ENCODE assay signal across 1 cellular context in the genomic region with DNA sequence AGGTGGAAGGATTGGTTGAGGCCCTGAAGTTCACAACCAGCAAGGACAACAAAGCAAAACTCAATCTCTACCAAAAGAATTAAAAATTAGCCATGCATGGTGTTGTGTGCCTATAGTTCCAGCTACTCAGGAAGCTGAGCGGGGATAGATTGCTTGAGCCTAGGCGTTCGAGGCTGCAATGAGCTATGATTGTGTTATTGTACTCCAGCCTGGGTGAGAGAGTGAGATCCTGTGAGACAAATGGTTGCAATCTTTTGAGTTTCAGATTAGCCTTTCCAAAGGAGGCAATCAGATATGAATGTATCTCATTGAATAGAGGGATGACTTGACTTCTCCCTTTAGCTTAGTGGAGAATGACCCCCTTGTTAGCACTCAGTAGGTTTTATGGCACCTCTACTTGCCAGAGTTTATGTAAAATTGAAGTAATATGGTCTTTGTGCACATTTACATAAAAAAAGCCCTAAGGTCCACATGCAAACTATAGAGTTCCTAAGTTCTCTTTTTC.
TF ChIP-seq lines count a peak whose summit lies in the region.

No MANE protein-coding gene starts in this region.

TF ChIP-seq in WTC11, 78 proteins besides CTCF, POLR2A, EP300 and RAD21 (continued from another document):
- TF ChIP-seq, protein P1, sequence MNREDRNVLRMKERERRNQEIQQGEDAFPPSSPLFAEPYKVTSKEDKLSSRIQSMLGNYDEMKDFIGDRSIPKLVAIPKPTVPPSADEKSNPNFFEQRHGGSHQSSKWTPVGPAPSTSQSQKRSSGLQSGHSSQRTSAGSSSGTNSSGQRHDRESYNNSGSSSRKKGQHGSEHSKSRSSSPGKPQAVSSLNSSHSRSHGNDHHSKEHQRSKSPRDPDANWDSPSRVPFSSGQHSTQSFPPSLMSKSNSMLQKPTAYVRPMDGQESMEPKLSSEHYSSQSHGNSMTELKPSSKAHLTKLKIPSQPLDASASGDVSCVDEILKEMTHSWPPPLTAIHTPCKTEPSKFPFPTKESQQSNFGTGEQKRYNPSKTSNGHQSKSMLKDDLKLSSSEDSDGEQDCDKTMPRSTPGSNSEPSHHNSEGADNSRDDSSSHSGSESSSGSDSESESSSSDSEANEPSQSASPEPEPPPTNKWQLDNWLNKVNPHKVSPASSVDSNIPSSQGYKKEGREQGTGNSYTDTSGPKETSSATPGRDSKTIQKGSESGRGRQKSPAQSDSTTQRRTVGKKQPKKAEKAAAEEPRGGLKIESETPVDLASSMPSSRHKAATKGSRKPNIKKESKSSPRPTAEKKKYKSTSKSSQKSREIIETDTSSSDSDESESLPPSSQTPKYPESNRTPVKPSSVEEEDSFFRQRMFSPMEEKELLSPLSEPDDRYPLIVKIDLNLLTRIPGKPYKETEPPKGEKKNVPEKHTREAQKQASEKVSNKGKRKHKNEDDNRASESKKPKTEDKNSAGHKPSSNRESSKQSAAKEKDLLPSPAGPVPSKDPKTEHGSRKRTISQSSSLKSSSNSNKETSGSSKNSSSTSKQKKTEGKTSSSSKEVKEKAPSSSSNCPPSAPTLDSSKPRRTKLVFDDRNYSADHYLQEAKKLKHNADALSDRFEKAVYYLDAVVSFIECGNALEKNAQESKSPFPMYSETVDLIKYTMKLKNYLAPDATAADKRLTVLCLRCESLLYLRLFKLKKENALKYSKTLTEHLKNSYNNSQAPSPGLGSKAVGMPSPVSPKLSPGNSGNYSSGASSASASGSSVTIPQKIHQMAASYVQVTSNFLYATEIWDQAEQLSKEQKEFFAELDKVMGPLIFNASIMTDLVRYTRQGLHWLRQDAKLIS (CRISPR knock-in tag; IDR thresholded peaks at IDR 0.05; ENCODE audit: borderline replicate concordance) = no peak
- TF ChIP-seq ZNF317 (CRISPR knock-in tag; IDR thresholded peaks at IDR 0.05; ENCODE audit: borderline replicate concordance, low read depth) (no peak), NR1H2 (CRISPR knock-in tag; IDR thresholded peaks at IDR 0.05) (no peak), ZBTB21 (CRISPR knock-in tag; IDR thresholded peaks at IDR 0.05; ENCODE audit: borderline replicate concordance) (no peak), MYBL2 (CRISPR knock-in tag; IDR thresholded peaks at IDR 0.05) (no peak), CREB1 (CRISPR knock-in tag; IDR thresholded peaks at IDR 0.05) (no peak), GABPB1 (CRISPR knock-in tag; IDR thresholded peaks at IDR 0.05) (no peak), IRF2 (CRISPR knock-in tag; IDR thresholded peaks at IDR 0.05; ENCODE audit: borderline replicate concordance, low read depth) (no peak), KAT7 (CRISPR knock-in tag; IDR thresholded peaks at IDR 0.05; ENCODE audit: borderline replicate concordance) (no peak)
- TF ChIP-seq, protein P2, sequence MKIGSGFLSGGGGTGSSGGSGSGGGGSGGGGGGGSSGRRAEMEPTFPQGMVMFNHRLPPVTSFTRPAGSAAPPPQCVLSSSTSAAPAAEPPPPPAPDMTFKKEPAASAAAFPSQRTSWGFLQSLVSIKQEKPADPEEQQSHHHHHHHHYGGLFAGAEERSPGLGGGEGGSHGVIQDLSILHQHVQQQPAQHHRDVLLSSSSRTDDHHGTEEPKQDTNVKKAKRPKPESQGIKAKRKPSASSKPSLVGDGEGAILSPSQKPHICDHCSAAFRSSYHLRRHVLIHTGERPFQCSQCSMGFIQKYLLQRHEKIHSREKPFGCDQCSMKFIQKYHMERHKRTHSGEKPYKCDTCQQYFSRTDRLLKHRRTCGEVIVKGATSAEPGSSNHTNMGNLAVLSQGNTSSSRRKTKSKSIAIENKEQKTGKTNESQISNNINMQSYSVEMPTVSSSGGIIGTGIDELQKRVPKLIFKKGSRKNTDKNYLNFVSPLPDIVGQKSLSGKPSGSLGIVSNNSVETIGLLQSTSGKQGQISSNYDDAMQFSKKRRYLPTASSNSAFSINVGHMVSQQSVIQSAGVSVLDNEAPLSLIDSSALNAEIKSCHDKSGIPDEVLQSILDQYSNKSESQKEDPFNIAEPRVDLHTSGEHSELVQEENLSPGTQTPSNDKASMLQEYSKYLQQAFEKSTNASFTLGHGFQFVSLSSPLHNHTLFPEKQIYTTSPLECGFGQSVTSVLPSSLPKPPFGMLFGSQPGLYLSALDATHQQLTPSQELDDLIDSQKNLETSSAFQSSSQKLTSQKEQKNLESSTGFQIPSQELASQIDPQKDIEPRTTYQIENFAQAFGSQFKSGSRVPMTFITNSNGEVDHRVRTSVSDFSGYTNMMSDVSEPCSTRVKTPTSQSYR (CRISPR knock-in tag; IDR thresholded peaks at IDR 0.05) = no peak
- TF ChIP-seq, protein P3, sequence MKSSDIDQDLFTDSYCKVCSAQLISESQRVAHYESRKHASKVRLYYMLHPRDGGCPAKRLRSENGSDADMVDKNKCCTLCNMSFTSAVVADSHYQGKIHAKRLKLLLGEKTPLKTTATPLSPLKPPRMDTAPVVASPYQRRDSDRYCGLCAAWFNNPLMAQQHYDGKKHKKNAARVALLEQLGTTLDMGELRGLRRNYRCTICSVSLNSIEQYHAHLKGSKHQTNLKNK (CRISPR knock-in tag; IDR thresholded peaks at IDR 0.05) = no peak
- TF ChIP-seq, protein P4, sequence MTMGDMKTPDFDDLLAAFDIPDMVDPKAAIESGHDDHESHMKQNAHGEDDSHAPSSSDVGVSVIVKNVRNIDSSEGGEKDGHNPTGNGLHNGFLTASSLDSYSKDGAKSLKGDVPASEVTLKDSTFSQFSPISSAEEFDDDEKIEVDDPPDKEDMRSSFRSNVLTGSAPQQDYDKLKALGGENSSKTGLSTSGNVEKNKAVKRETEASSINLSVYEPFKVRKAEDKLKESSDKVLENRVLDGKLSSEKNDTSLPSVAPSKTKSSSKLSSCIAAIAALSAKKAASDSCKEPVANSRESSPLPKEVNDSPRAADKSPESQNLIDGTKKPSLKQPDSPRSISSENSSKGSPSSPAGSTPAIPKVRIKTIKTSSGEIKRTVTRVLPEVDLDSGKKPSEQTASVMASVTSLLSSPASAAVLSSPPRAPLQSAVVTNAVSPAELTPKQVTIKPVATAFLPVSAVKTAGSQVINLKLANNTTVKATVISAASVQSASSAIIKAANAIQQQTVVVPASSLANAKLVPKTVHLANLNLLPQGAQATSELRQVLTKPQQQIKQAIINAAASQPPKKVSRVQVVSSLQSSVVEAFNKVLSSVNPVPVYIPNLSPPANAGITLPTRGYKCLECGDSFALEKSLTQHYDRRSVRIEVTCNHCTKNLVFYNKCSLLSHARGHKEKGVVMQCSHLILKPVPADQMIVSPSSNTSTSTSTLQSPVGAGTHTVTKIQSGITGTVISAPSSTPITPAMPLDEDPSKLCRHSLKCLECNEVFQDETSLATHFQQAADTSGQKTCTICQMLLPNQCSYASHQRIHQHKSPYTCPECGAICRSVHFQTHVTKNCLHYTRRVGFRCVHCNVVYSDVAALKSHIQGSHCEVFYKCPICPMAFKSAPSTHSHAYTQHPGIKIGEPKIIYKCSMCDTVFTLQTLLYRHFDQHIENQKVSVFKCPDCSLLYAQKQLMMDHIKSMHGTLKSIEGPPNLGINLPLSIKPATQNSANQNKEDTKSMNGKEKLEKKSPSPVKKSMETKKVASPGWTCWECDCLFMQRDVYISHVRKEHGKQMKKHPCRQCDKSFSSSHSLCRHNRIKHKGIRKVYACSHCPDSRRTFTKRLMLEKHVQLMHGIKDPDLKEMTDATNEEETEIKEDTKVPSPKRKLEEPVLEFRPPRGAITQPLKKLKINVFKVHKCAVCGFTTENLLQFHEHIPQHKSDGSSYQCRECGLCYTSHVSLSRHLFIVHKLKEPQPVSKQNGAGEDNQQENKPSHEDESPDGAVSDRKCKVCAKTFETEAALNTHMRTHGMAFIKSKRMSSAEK (CRISPR knock-in tag; IDR thresholded peaks at IDR 0.05; ENCODE audit: borderline replicate concordance) = no peak
